In the genomic region with DNA sequence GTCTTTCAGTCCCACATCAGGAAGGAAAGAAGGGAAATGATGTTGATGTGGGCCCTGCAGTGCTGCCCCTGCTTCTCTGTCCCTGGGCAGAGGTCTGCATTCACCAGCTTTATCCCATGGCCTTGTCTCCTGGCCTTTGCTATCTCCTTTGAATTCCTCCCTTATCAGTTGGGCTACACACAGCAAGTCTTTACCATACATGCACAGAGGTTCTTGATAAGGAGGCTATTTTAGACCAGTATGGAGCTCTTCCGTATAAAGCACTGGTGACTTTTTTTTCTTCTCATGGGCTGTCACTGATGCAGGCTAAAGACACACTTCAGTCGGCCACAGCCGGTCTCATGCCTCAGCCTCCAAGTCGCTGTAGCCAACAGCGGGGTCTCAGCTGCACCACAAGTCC, we compare ENCODE assay signal across 1 cellular context.
TF ChIP-seq lines count a peak whose summit lies in the region.

No MANE protein-coding gene starts in this region.

TF ChIP-seq in K562, 482 proteins besides CTCF, POLR2A, EP300 and RAD21 (continued from another document):
- TF ChIP-seq AFF1 (IDR thresholded peaks at IDR 0.05; ENCODE audit: low read depth in 1 of 2, partially characterized antibody in 2 of 2) = peak in 1 of 2 experiments; percentile 45
- TF ChIP-seq CSDE1 (IDR thresholded peaks at IDR 0.05) = no peak
- no peak for TF ChIP-seq NFRKB (IDR thresholded peaks at IDR 0.05; ENCODE audit: low read depth)
- TF ChIP-seq EP400 (IDR thresholded peaks at IDR 0.05) = 0 out of 2 replicates have a peak, but pooled peaks have one; percentile 23
- TF ChIP-seq, protein P1, sequence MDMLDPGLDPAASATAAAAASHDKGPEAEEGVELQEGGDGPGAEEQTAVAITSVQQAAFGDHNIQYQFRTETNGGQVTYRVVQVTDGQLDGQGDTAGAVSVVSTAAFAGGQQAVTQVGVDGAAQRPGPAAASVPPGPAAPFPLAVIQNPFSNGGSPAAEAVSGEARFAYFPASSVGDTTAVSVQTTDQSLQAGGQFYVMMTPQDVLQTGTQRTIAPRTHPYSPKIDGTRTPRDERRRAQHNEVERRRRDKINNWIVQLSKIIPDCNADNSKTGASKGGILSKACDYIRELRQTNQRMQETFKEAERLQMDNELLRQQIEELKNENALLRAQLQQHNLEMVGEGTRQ (CRISPR knock-in tag; IDR thresholded peaks at IDR 0.05) = no peak
- peak; percentile 74 for TF ChIP-seq FOXM1 (IDR thresholded peaks at IDR 0.05; ENCODE audit: low read depth)
- no peak for TF ChIP-seq FOXM1 (CRISPR knock-in tag; IDR thresholded peaks at IDR 0.05; ENCODE audit: low read depth)
- TF ChIP-seq NFIC (IDR thresholded peaks at IDR 0.05) = peak; percentile 72
- TF ChIP-seq CTBP1 (IDR thresholded peaks at IDR 0.05; ENCODE audit: borderline replicate concordance) = peak; percentile 69; the same call in 1 of the 2 replicates
- peak; percentile 93 for TF ChIP-seq CBFA2T3 (IDR thresholded peaks at IDR 0.05)
- TF ChIP-seq STAT5A (IDR thresholded peaks at IDR 0.05; ENCODE audit: borderline replicate concordance, low read length) = peak; percentile 63
- TF ChIP-seq SMARCC2 (IDR thresholded peaks at IDR 0.05; ENCODE audit: low read depth) = peak; percentile 25; the same call in 1 of the 2 replicates
- TF ChIP-seq MBD2 (IDR thresholded peaks at IDR 0.05; ENCODE audit: borderline replicate concordance, low read depth) = 0 out of 2 replicates have a peak, but pooled peaks have one; percentile 35
- TF ChIP-seq CCNT2 (IDR thresholded peaks at IDR 0.05; ENCODE audit: borderline replicate concordance, extremely low read depth, insufficient read length, low read depth, low read length) = peak; percentile 62
- no peak for TF ChIP-seq NCOA2 (IDR thresholded peaks at IDR 0.05; ENCODE audit: partially characterized antibody in 2 of 2)
TF ChIP-seq in K562: peak in this region for 63.
